ENCODE assay signal across 15 cellular contexts in genomic region chr20:33650753-33651561, GRCh38. TPM values are rescaled to one million over a fixed set of nuclear protein-coding genes. Genes with fewer than 3 reads are reported as not detected.
DNase-seq lines count a peak whose midpoint lies in the region; ATAC-seq and TF ChIP-seq lines count a peak whose summit lies in the region.
"Had no signal": no experiment of that assay in that cellular context is flagged by ENCODE, and none has a peak within 500 bp of the region (broad histone marks: within the 10 kb centered on the region; RNA-seq: fewer than 3 reads in every experiment).

No MANE protein-coding gene starts in this region.

- peaks cover 7% of the 10 kb centered on the region for H3K36me3 Mint-ChIP-seq in activated T-cell treated with anti-CD3 and anti-CD28 coated beads, Interleukin-2, amount 50 U/mL, for 24 hours (ENCODE audit: low read depth)
- no peaks in the 10 kb centered on the region for H3K36me3 Mint-ChIP-seq in activated T-cell treated with anti-CD3 and anti-CD28 coated beads, Interleukin-2, amount 50 U/mL, for 4 hours (ENCODE audit: insufficient read depth)
- H3K36me3 Mint-ChIP-seq: T-cell had no signal

- no peak overlapping the region for H3K4me2 ChIP-seq in OCI-LY7 (ENCODE audit: low read length)

- H3K4me1 ChIP-seq in esophagus squamous epithelium (peaks cover 34 to 100% (median 57%) of the 10 kb centered on the region in 3 donors), suprapubic skin (peaks cover 75% of the 10 kb centered on the region), OCI-LY7 (ENCODE audit: insufficient read depth, low read length, poor library complexity, severe bottlenecking) (peaks cover 19% of the 10 kb centered on the region)

- no peaks in the 10 kb centered on the region for H3K9me3 Mint-ChIP-seq in activated T-cell treated with anti-CD3 and anti-CD28 coated beads, Interleukin-2, amount 50 U/mL, for 24 hours
- no peaks in the 10 kb centered on the region for H3K9me3 Mint-ChIP-seq in activated T-cell treated with anti-CD3 and anti-CD28 coated beads, Interleukin-2, amount 50 U/mL, for 4 hours
- H3K9me3 Mint-ChIP-seq: T-cell had no signal

- no peak for ATAC-seq in activated T-cell treated with anti-CD3 and anti-CD28 coated beads, Interleukin-2, amount 50 U/mL, for 4 hours
- no peak for ATAC-seq in HG03354 (IDR thresholded peaks at IDR 0.05; ENCODE audit: poor library complexity, severe bottlenecking, unreplicated experiment)
- ATAC-seq: T-cell had no signal

- no peaks in the 10 kb centered on the region for H3K79me2 ChIP-seq in OCI-LY7 (ENCODE audit: insufficient read depth, low read depth, low read length)

- TF ChIP-seq POLR2A in esophagus squamous epithelium (IDR thresholded peaks at IDR 0.05) (no peak), suprapubic skin (IDR thresholded peaks at IDR 0.05) (no peak)

- H3K27ac ChIP-seq in esophagus squamous epithelium (peak overlapping the region; percentile 26 to 84 (median 76)), suprapubic skin (peak overlapping the region; percentile 2), OCI-LY7 (ENCODE audit: low read depth, low read length, poor library complexity, severe bottlenecking) (no peak overlapping the region)
- H3K27ac ChIP-seq: cardiac muscle cell, uterus had no signal

- H3K36me3 ChIP-seq in esophagus squamous epithelium (peaks cover 0 to 5% (median 0%) of the 10 kb centered on the region in 3 donors), suprapubic skin (no peaks in the 10 kb centered on the region), OCI-LY7 (ENCODE audit: insufficient read depth, low read length) (peaks cover 26% of the 10 kb centered on the region)
- H3K36me3 ChIP-seq: cardiac muscle cell, uterus had no signal

- POLR2A ChIA-PET in OCI-LY7 (lab: Charles Lee) = interaction anchor here (0.6 to 1.3 kb wide), 2 partner anchors 13 to 190 kb away, joined by 4 read pairs; no protein-coding TSS in a partner anchor

- no peak for DNase-seq in activated T-cell treated with anti-CD3 and anti-CD28 coated beads, Interleukin-2, amount 50 U/mL, for 24 hours
- DNase-seq in activated T-cell treated with anti-CD3 and anti-CD28 coated beads, Interleukin-2, amount 50 U/mL, for 4 hours = no peak
- DNase-seq in NCI-H524 (lab: John Stamatoyannopoulos, UW) = peak; percentile 97 to 99
- no peak for DNase-seq in esophagus squamous epithelium (lab: John Stamatoyannopoulos, UW)
- peak in 1 of 2 donors; percentile 68 for DNase-seq in suprapubic skin (ENCODE audit: low spot score in 2 of 2)
- no peak for DNase-seq in cardiac septum (ENCODE audit: low spot score)
- no peak for DNase-seq in OCI-LY7 (ENCODE audit: low spot score)
- DNase-seq: activated CD4-positive, alpha-beta T cell treated with anti-CD3 and anti-CD28 coated beads, Interleukin-2, amount 50 U/mL, for 4 hours; occipital lobe; T-cell; uterus had no signal

- WGBS in esophagus squamous epithelium, 2 donors = 44 to 60% methylated on average over 7 to 8 of the region's 10 CpGs
- WGBS in suprapubic skin = 54% methylated on average over 10 of the region's 10 CpGs

- H3K4me3 ChIP-seq in esophagus squamous epithelium (no peak overlapping the region), suprapubic skin (no peak overlapping the region), OCI-LY7 (ENCODE audit: low read depth, low read length, poor library complexity, severe bottlenecking) (no peak overlapping the region)
- H3K4me3 ChIP-seq: cardiac muscle cell, uterus had no signal

- H3K27me3 ChIP-seq in esophagus squamous epithelium = no peaks in the 10 kb centered on the region
- no peaks in the 10 kb centered on the region for H3K27me3 ChIP-seq in suprapubic skin
- H3K27me3 ChIP-seq: cardiac muscle cell, uterus had no signal

- CTCF ChIA-PET in OCI-LY7 (lab: Charles Lee; ENCODE audit: unreplicated experiment) = no interaction called here

- peaks cover 62% of the 10 kb centered on the region for H3K4me1 Mint-ChIP-seq in activated T-cell treated with anti-CD3 and anti-CD28 coated beads, Interleukin-2, amount 50 U/mL, for 24 hours (ENCODE audit: low read depth)
- H3K4me1 Mint-ChIP-seq in activated T-cell treated with anti-CD3 and anti-CD28 coated beads, Interleukin-2, amount 50 U/mL, for 4 hours (ENCODE audit: low read depth) = peaks cover 31% of the 10 kb centered on the region

- TF ChIP-seq CTCF in esophagus squamous epithelium (IDR thresholded peaks at IDR 0.05) (no peak), suprapubic skin (IDR thresholded peaks at IDR 0.05) (no peak), OCI-LY7 (conservative IDR thresholded peaks at IDR 0.05; ENCODE audit: low read length) (no peak)

- peaks cover 5% of the 10 kb centered on the region; the same call in 1 of the 2 replicates for H4K20me1 ChIP-seq in OCI-LY7 (ENCODE audit: insufficient read depth, low read length)

- no peak for TF ChIP-seq EP300 in suprapubic skin (IDR thresholded peaks at IDR 0.05)

- no peaks in the 10 kb centered on the region for H3K27me3 Mint-ChIP-seq in activated T-cell treated with anti-CD3 and anti-CD28 coated beads, Interleukin-2, amount 50 U/mL, for 24 hours
- H3K27me3 Mint-ChIP-seq in activated T-cell treated with anti-CD3 and anti-CD28 coated beads, Interleukin-2, amount 50 U/mL, for 4 hours (ENCODE audit: low read depth) = no peaks in the 10 kb centered on the region

- no peak overlapping the region for H2AFZ ChIP-seq in OCI-LY7 (ENCODE audit: low read length)

- H3K9me3 ChIP-seq in esophagus squamous epithelium = no peaks in the 10 kb centered on the region
- no peaks in the 10 kb centered on the region for H3K9me3 ChIP-seq in suprapubic skin
- no peaks in the 10 kb centered on the region for H3K9me3 ChIP-seq in OCI-LY7 (ENCODE audit: low read length)
- H3K9me3 ChIP-seq: uterus had no signal

- no peaks in the 10 kb centered on the region for H3K9me2 ChIP-seq in OCI-LY7 (ENCODE audit: insufficient read depth, low read length)

- intact Hi-C loops in esophagus squamous epithelium (cut with DNase I) (loop anchor here (5.0 kb wide), 1 partner anchor 194 kb away; no protein-coding TSS in a partner anchor), cardiac septum (cut with DNase I) (loop anchor here (5.0 kb wide), 1 partner anchor 194 kb away; no protein-coding TSS in a partner anchor), OCI-LY7 (cut with micrococcal nuclease; ENCODE audit: unreplicated experiment) (loop anchor here (5.0 kb wide), 1 partner anchor 249 kb away; the partner anchor contains the start of gene CDK5RAP1)

- H3K27ac Mint-ChIP-seq in activated T-cell treated with anti-CD3 and anti-CD28 coated beads, Interleukin-2, amount 50 U/mL, for 24 hours = peak overlapping the region; percentile 88
- H3K27ac Mint-ChIP-seq: T-cell had no signal

- no peak overlapping the region for H3K4me3 Mint-ChIP-seq in activated T-cell treated with anti-CD3 and anti-CD28 coated beads, Interleukin-2, amount 50 U/mL, for 24 hours
- H3K4me3 Mint-ChIP-seq in activated T-cell treated with anti-CD3 and anti-CD28 coated beads, Interleukin-2, amount 50 U/mL, for 4 hours = no peak overlapping the region
- H3K4me3 Mint-ChIP-seq: T-cell had no signal

- no TSS peak for BruUV-seq in OCI-LY7 (replicated peaks; lab: Mats Ljungman, UMichigan)

RNA-seq across cellular contexts. Expression of gene C20orf144, which starts 11.2 kb away (rescaled TPM):
- under 1 TPM; 0.11 to 0.38 (median 0.20) TPM for total RNA-seq in activated T-cell treated with anti-CD3 and anti-CD28 coated beads, Interleukin-2, amount 50 U/mL, for 4 hours
- total RNA-seq in esophagus squamous epithelium (not detected), suprapubic skin (not detected), cardiac septum (not detected), OCI-LY7 (2022) (0.31 and 0.42 TPM in 2 replicates)
- total RNA-seq in OCI-LY7 (2014; rRNA removed; shearing (Covaris generic)) = 0.18 and 0.44 TPM in 2 replicates
- total RNA-seq: Daoy, epithelial cell of proximal tubule, occipital lobe, uterus had no signal

RNA-seq across cellular contexts. Expression of gene ACTL10, which starts 15.8 kb away (rescaled TPM):
- 1 to 10 TPM; 5.0 to 7.6 (median 6.9) TPM for total RNA-seq in activated T-cell treated with anti-CD3 and anti-CD28 coated beads, Interleukin-2, amount 50 U/mL, for 4 hours
- total RNA-seq in esophagus squamous epithelium = 1 to 10 TPM; 1.8 to 4.4 (median 3.5) TPM
- total RNA-seq in suprapubic skin = 1 to 10 TPM; 1.3 to 4.9 (median 3.0) TPM
- total RNA-seq in cardiac septum = 0.46 TPM
- total RNA-seq in OCI-LY7 (2014; rRNA removed; shearing (Covaris generic)) = 7.4 and 11.7 TPM in 2 replicates
- 5.1 and 5.6 TPM in 2 replicates for total RNA-seq in OCI-LY7 (2022)

RNA-seq across cellular contexts. Expression of gene NECAB3, which starts 23.3 kb away (rescaled TPM):
- total RNA-seq in activated T-cell treated with anti-CD3 and anti-CD28 coated beads, Interleukin-2, amount 50 U/mL, for 4 hours = 10 to 100 TPM in 1 of 3 donors, 1 to 10 TPM in 2; 8.0 to 11.8 (median 9.7) TPM
- total RNA-seq in esophagus squamous epithelium = 10 to 100 TPM; 12.6 to 25.9 (median 19.1) TPM
- 10 to 100 TPM; 19.9 to 37.5 (median 22.1) TPM for total RNA-seq in suprapubic skin
- total RNA-seq in cardiac septum = 77.0 TPM
- 48.2 and 62.4 TPM in 2 replicates for total RNA-seq in OCI-LY7 (2014; rRNA removed; shearing (Covaris generic))
- 71.3 and 79.4 TPM in 2 replicates for total RNA-seq in OCI-LY7 (2022)

RNA-seq across cellular contexts. Expression of gene E2F1, which starts 35.2 kb away (rescaled TPM):
- total RNA-seq in activated T-cell treated with anti-CD3 and anti-CD28 coated beads, Interleukin-2, amount 50 U/mL, for 4 hours = 10 to 100 TPM; 57.5 to 60.2 (median 57.6) TPM
- total RNA-seq in esophagus squamous epithelium = 1 to 10 TPM; 2.1 to 4.8 (median 3.1) TPM
- total RNA-seq in suprapubic skin = 1 to 10 TPM; 3.5 to 5.6 (median 4.6) TPM
- 2.3 TPM for total RNA-seq in cardiac septum
- 128 and 135 TPM in 2 replicates for total RNA-seq in OCI-LY7 (2014; rRNA removed; shearing (Covaris generic))
- total RNA-seq in OCI-LY7 (2022) = 148 and 168 TPM in 2 replicates

Comparison
In these comparisons a context has a peak if more than half of its experiments do, and no peak if none do; other contexts are left out.
1. DNase-seq: peak in NCI-H524 (2 of 2); none in activated T-cell treated with anti-CD3 and anti-CD28 coated beads, Interleukin-2, amount 50 U/mL, for 24 hours (single experiment), activated T-cell treated with anti-CD3 and anti-CD28 coated beads, Interleukin-2, amount 50 U/mL, for 4 hours (single experiment), esophagus squamous epithelium (single experiment), cardiac septum (single experiment) and OCI-LY7 (single experiment).